18 cellular contexts compared by ENCODE assay signal in the genomic region with DNA sequence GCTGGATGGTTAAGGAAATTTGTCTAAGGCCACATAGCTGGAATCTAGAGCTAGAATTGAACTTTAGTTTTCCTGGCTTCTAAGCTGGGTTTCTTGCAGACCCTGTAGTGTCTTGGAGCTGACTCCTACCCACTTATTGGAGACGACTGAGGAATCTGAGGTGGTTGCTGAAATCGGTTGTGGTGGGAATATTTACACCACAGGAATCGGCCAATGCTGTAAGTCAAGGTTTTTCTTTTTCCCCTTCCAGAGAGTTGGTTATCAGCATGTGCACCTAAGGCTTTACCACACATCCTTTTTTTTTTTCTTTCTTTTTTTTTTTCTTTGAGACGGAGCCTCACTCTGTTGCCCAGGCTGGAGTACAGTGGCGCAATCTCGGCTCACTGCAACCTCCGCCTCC. TPM values are rescaled to one million over a fixed set of nuclear protein-coding genes. Genes with fewer than 3 reads are reported as not detected.
DNase-seq lines count a peak whose midpoint lies in the region; ATAC-seq and TF ChIP-seq lines count a peak whose summit lies in the region.
"Had no signal": no experiment of that assay in that cellular context is flagged by ENCODE, and none has a peak within 500 bp of the region (broad histone marks: within the 10 kb centered on the region; RNA-seq: fewer than 3 reads in every experiment).

No MANE protein-coding gene starts in this region.

- H3K9me3 ChIP-seq in Caco-2 (no peaks in the 10 kb centered on the region), SJCRH30 (replicated peaks) (no peaks in the 10 kb centered on the region), hepatocyte (ENCODE audit: low read depth) (no peaks in the 10 kb centered on the region), subcutaneous abdominal adipose tissue (ENCODE audit: control insufficient read depth in 5 of 5, low read length in 5 of 5) (no peaks in the 10 kb centered on the region)
- H3K9me3 ChIP-seq: BE2C had no signal

- CTCF ChIA-PET in Caco-2 (lab: Charles Lee) = no interaction called here

- peak overlapping the region in 2 of 5 donors; percentile 39 to 68 for H3K9ac ChIP-seq in subcutaneous abdominal adipose tissue (ENCODE audit: low read length in 5 of 5)

- BruUV-seq in Caco-2 (replicated peaks; lab: Mats Ljungman, UMichigan) = no TSS peak

- POLR2A ChIA-PET in Caco-2 (lab: Charles Lee) = no interaction called here

- H3K27me3 ChIP-seq in Caco-2 (replicated peaks; ENCODE audit: control insufficient read depth, insufficient read depth, low read length) (no peaks in the 10 kb centered on the region), SJCRH30 (no peaks in the 10 kb centered on the region), hepatocyte (no peaks in the 10 kb centered on the region), subcutaneous abdominal adipose tissue (ENCODE audit: control insufficient read depth in 5 of 5, insufficient read depth in 4 of 5, low read length in 5 of 5) (no peaks in the 10 kb centered on the region)
- H3K27me3 ChIP-seq: BE2C had no signal

- intact Hi-C loops in Caco-2 (cut with micrococcal nuclease; ENCODE audit: unreplicated experiment) = loop anchor here (5.0 kb wide), 2 partner anchors 33 to 53 kb away; no protein-coding TSS in a partner anchor
- intact Hi-C loops in left colon (cut with DNase I, micrococcal nuclease) = loop anchor here in 1 of 2 donors (10.0 kb wide), 1 partner anchor 50 kb away; no protein-coding TSS in a partner anchor

- H3K4me1 Mint-ChIP-seq in Caco-2 (ENCODE audit: low read depth, unreplicated experiment) = peaks cover 32% of the 10 kb centered on the region

- peak overlapping the region; percentile 95 for H3K27ac Mint-ChIP-seq in Caco-2 (ENCODE audit: unreplicated experiment)
- H3K27ac Mint-ChIP-seq: T-helper 1 cell treated with Interleukin-12 subunit alpha and Interleukin-12 subunit beta and Interleukin-4 antibody, amounts not matched to agents 30 μg/mL and 1 μg/mL, for 36 hours had no signal

- H4K20me1 ChIP-seq in hepatocyte (ENCODE audit: insufficient read depth, poor library complexity, severe bottlenecking) = no peaks in the 10 kb centered on the region

- H3K79me2 ChIP-seq in hepatocyte = peaks cover 57% of the 10 kb centered on the region

- ATAC-seq in left colon (no peak), GM21737 (IDR thresholded peaks at IDR 0.05; ENCODE audit: unreplicated experiment) (no peak)
- ATAC-seq: activated T-cell treated with anti-CD3 and anti-CD28 coated beads, Interleukin-2, amount 50 U/mL, for 4 hours; stimulated activated naive CD8-positive, alpha-beta T cell treated with anti-CD3 and anti-CD28 coated beads, Interleukin-15, Interleukin-2, amounts not matched to agents 100 U/mL and 50 U/mL, for 24 hours had no signal

- H3K4me1 ChIP-seq in Caco-2 (peaks cover 36% of the 10 kb centered on the region), SJCRH30 (peaks cover 28% of the 10 kb centered on the region; the same call in 1 of the 2 replicates), hepatocyte (ENCODE audit: insufficient read depth) (peaks cover 42% of the 10 kb centered on the region), subcutaneous abdominal adipose tissue (ENCODE audit: control insufficient read depth in 5 of 5, insufficient read depth in 5 of 5, low read length in 5 of 5) (peaks cover 10 to 73% (median 57%) of the 10 kb centered on the region in 5 donors)

- H3K9me2 ChIP-seq in hepatocyte (replicated peaks; ENCODE audit: insufficient read depth) = no peaks in the 10 kb centered on the region

- WGBS in hepatocyte (ENCODE audit: low lambda C conversion rate, missing lambda C conversion rate) = 99% methylated on average over 6 of the region's 7 CpGs

- H3K4me3 ChIP-seq in Caco-2 (ENCODE audit: low read depth, low read length) = no peak overlapping the region
- H3K4me3 ChIP-seq in SJCRH30 = no peak overlapping the region
- H3K4me3 ChIP-seq in hepatocyte = no peak overlapping the region
- H3K4me3 ChIP-seq in subcutaneous abdominal adipose tissue (ENCODE audit: low read depth in 1 of 5, low read length in 5 of 5) = no peak overlapping the region
- H3K4me3 ChIP-seq: GM23338 had no signal

- H3K36me3 Mint-ChIP-seq in Caco-2 (ENCODE audit: insufficient read depth, unreplicated experiment) = peaks cover 12% of the 10 kb centered on the region

- TF ChIP-seq CTCF in Caco-2 (IDR thresholded peaks at IDR 0.05; ENCODE audit: insufficient read depth in 1 of 2, low read depth in 1 of 2, low read length in 1 of 2, severe bottlenecking in 1 of 2, unreplicated experiment in 1 of 2) (no peak), hepatocyte (IDR thresholded peaks at IDR 0.05; ENCODE audit: poor library complexity) (no peak)

- H3K36me3 ChIP-seq in Caco-2 (ENCODE audit: control insufficient read depth, insufficient read depth, low read length) = peaks cover 2% of the 10 kb centered on the region
- H3K36me3 ChIP-seq in SJCRH30 = no peaks in the 10 kb centered on the region
- no peaks in the 10 kb centered on the region for H3K36me3 ChIP-seq in hepatocyte (replicated peaks; ENCODE audit: insufficient read depth, low read depth)
- H3K36me3 ChIP-seq in subcutaneous abdominal adipose tissue (ENCODE audit: control insufficient read depth in 5 of 5, insufficient read depth in 5 of 5, low read length in 5 of 5) = peaks cover 0 to 1% (median 0%) of the 10 kb centered on the region in 5 donors
- H3K36me3 ChIP-seq: BE2C had no signal

- H3K4me2 ChIP-seq in hepatocyte = peak overlapping the region; percentile 45

- H3K27ac ChIP-seq in SJCRH30 = peak overlapping the region; percentile 81
- peak overlapping the region; percentile 91 for H3K27ac ChIP-seq in hepatocyte
- H3K27ac ChIP-seq in subcutaneous abdominal adipose tissue (ENCODE audit: low read depth, low read length) = peak overlapping the region; percentile 93

- no peaks in the 10 kb centered on the region for H3K9me3 Mint-ChIP-seq in Caco-2 (ENCODE audit: unreplicated experiment)
- H3K9me3 Mint-ChIP-seq: activated T-cell treated with anti-CD3 and anti-CD28 coated beads, Interleukin-2, amount 50 U/mL, for 4 hours; GM23338; T-helper 1 cell treated with Interleukin-12 subunit alpha and Interleukin-12 subunit beta and Interleukin-4 antibody, amounts not matched to agents 30 μg/mL and 1 μg/mL, for 36 hours had no signal

- H2AFZ ChIP-seq in hepatocyte = no peak overlapping the region
- H2AFZ ChIP-seq: GM23338 had no signal

- H3K27me3 Mint-ChIP-seq in Caco-2 (ENCODE audit: insufficient read depth, unreplicated experiment) = no peaks in the 10 kb centered on the region

- no peak for DNase-seq in Caco-2
- DNase-seq in SJCRH30 = no peak
- no peak for DNase-seq in hepatocyte (ENCODE audit: low spot score)
- DNase-seq in activated T-cell treated with anti-CD3 and anti-CD28 coated beads, Interleukin-2, amount 50 U/mL, for 1 hour = no peak
- no peak for DNase-seq in stimulated activated CD4-positive, alpha-beta T cell treated with anti-CD3 and anti-CD28 coated beads, Interleukin-4, amount 100 ng/mL, for 1 hour
- DNase-seq in left colon = no peak
- DNase-seq: activated CD4-positive, alpha-beta T cell treated with anti-CD3 and anti-CD28 coated beads for 4 hours; activated naive CD4-positive, alpha-beta T cell treated with Interleukin-2 at 50 U/mL for 16 hours; activated T-cell treated with anti-CD3 and anti-CD28 coated beads, Interleukin-2, amount 50 U/mL, for 4 hours; NCI-H187; NCI-H526 treated with DMSO at 0.1 percent for 48 hours; retina; stimulated activated naive CD8-positive, alpha-beta T cell treated with anti-CD3 and anti-CD28 coated beads, Interleukin-15, Interleukin-2, amounts not matched to agents 100 U/mL and 50 U/mL, for 24 hours had no signal

- no peak overlapping the region for H3K4me3 Mint-ChIP-seq in Caco-2 (ENCODE audit: unreplicated experiment)
- H3K4me3 Mint-ChIP-seq: activated T-cell treated with anti-CD3 and anti-CD28 coated beads, Interleukin-2, amount 50 U/mL, for 4 hours; GM23338; T-helper 1 cell treated with Interleukin-12 subunit alpha and Interleukin-12 subunit beta and Interleukin-4 antibody, amounts not matched to agents 30 μg/mL and 1 μg/mL, for 36 hours had no signal

RNA-seq across cellular contexts. Expression of gene CABLES1, which starts 9.3 kb away (rescaled TPM):
- total RNA-seq in Caco-2 (2022) (27.2 and 29.5 TPM in 2 replicates), hepatocyte (6.9 and 7.2 TPM in 2 replicates), left colon (10 to 100 TPM in 1 of 2 donors, 1 to 10 TPM in 1; 9.4 to 11.0 TPM)
- total RNA-seq in SJCRH30 (2014; rRNA removed; shearing (Covaris generic)) = 21.9 and 22.8 TPM in 2 replicates
- polyA plus RNA-seq in hepatocyte = 10.8 TPM in 2 replicates
